In the genomic region with DNA sequence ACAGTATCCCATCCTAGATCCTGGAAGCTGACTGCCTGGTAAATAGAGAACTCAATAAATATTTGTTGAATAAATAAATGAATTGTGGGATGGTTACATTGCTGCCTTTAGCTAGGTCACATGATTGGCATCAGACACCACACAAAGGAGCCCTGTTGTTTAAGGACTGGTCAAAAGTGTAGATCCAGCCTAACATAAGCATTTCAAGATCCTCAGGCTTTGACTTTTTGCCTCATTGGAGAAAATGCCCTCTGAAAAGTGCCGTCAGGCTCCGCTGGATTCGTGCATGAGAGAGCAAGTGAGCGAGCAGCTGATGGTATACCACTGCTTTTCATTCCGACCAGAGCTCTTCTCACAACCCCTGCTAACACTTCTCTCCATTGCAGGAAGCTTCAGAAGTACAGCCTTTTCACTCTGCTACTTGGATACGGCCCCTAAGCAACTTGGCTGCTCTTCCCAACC, we compare ENCODE assay signal across 8 cellular contexts. TPM values are rescaled to one million over a fixed set of nuclear protein-coding genes. Genes with fewer than 3 reads are reported as not detected.
DNase-seq lines count a peak whose midpoint lies in the region; ATAC-seq and TF ChIP-seq lines count a peak whose summit lies in the region.

No MANE protein-coding gene starts in this region.

- WGBS in smooth muscle cell (ENCODE audit: low lambda C conversion rate), result 68% methylated on average over 6 of the region's 6 CpGs

- H2AFZ ChIP-seq in smooth muscle cell (ENCODE audit: low read depth), result peak overlapping the region; percentile 63

- peaks cover 30% of the 10 kb centered on the region for H3K4me1 Mint-ChIP-seq in activated CD8-positive, alpha-beta T cell treated with anti-CD3 and anti-CD28 coated beads for 36 hours (ENCODE audit: low read depth)

- peak overlapping the region; percentile 92 for H3K4me3 Mint-ChIP-seq in activated CD8-positive, alpha-beta T cell treated with anti-CD3 and anti-CD28 coated beads for 36 hours

- H3K27ac ChIP-seq in smooth muscle cell (ENCODE audit: low read depth), result peak overlapping the region; percentile 96

- peak; percentile 19 for ATAC-seq in HG02852 (IDR thresholded peaks at IDR 0.05; ENCODE audit: unreplicated experiment)
- no peak for ATAC-seq in activated CD8-positive, alpha-beta T cell treated with anti-CD3 and anti-CD28 coated beads for 36 hours
- no peak for ATAC-seq in GM21515 (IDR thresholded peaks at IDR 0.05; ENCODE audit: unreplicated experiment)

- peaks cover 37% of the 10 kb centered on the region for H3K79me2 ChIP-seq in smooth muscle cell (ENCODE audit: low read depth)

- H3K9me3 Mint-ChIP-seq in activated CD8-positive, alpha-beta T cell treated with anti-CD3 and anti-CD28 coated beads for 36 hours, result no peaks in the 10 kb centered on the region

- intact Hi-C loops in activated CD8-positive, alpha-beta T cell treated with anti-CD3 and anti-CD28 coated beads for 36 hours (cut with micrococcal nuclease), result loop anchor here (10.0 kb wide), 1 partner anchor 301 kb away; the partner anchor contains the start of gene MAPRE2

- DNase-seq in DMS153 treated with DMSO at 0.1 percent for 48 hours (lab: John Stamatoyannopoulos, UW; ENCODE audit: unreplicated experiment) (peak; percentile 88), smooth muscle cell (lab: John Stamatoyannopoulos, UW; ENCODE audit: unreplicated experiment) (no peak), HuH-7.5 (ENCODE audit: low spot score) (no peak)
- no peak for DNase-seq in activated CD8-positive, alpha-beta T cell treated with anti-CD3 and anti-CD28 coated beads for 36 hours
- no peak for DNase-seq in activated CD8-positive, alpha-beta memory T cell treated with anti-CD3 and anti-CD28 coated beads, Interleukin-2, amount 50 U/mL, for 4 hours

- peaks cover 11% of the 10 kb centered on the region for H3K36me3 Mint-ChIP-seq in activated CD8-positive, alpha-beta T cell treated with anti-CD3 and anti-CD28 coated beads for 36 hours (ENCODE audit: low read depth)

- H3K4me1 ChIP-seq in iPS-15b (ENCODE audit: control insufficient read depth, insufficient read depth, low read length), result peaks cover 3% of the 10 kb centered on the region
- H3K4me1 ChIP-seq in smooth muscle cell (ENCODE audit: low read depth), result peaks cover 9% of the 10 kb centered on the region

- peaks cover 33% of the 10 kb centered on the region for H4K20me1 ChIP-seq in smooth muscle cell (ENCODE audit: low read depth)

- H3K9ac ChIP-seq in iPS-15b (ENCODE audit: low read depth, low read length), result no peak overlapping the region
- no peak overlapping the region for H3K9ac ChIP-seq in smooth muscle cell (ENCODE audit: low read depth)

- peak overlapping the region; percentile 95 for H3K27ac Mint-ChIP-seq in activated CD8-positive, alpha-beta T cell treated with anti-CD3 and anti-CD28 coated beads for 36 hours

- H3K4me2 ChIP-seq in smooth muscle cell, result no peak overlapping the region

- POLR2A ChIA-PET in activated CD8-positive, alpha-beta T cell treated with anti-CD3 and anti-CD28 coated beads for 36 hours (lab: Charles Lee), result interaction anchor here (0.8 to 1.9 kb wide), 2 partner anchors 7 to 56 kb away, joined by 3 to 9 read pairs; partner anchors contain the start of gene ZSCAN30

- H3K36me3 ChIP-seq in iPS-15b (ENCODE audit: control insufficient read depth, insufficient read depth, low read length) (peaks cover under 1% of the 10 kb centered on the region), smooth muscle cell (ENCODE audit: low read depth) (no peaks in the 10 kb centered on the region)

- no peaks in the 10 kb centered on the region for H3K27me3 Mint-ChIP-seq in activated CD8-positive, alpha-beta T cell treated with anti-CD3 and anti-CD28 coated beads for 36 hours

- no peak for TF ChIP-seq CTCF in activated CD8-positive, alpha-beta T cell treated with anti-CD3 and anti-CD28 coated beads for 36 hours (IDR thresholded peaks at IDR 0.05)
- TF ChIP-seq CTCF in smooth muscle cell (IDR thresholded peaks at IDR 0.05; ENCODE audit: borderline replicate concordance, insufficient read depth, poor library complexity, severe bottlenecking), result no peak

- H3K27me3 ChIP-seq in iPS-15b (ENCODE audit: control insufficient read depth, insufficient read depth, low read length) (no peaks in the 10 kb centered on the region), smooth muscle cell (ENCODE audit: low read depth) (no peaks in the 10 kb centered on the region)

- H3F3A ChIP-seq in smooth muscle cell (ENCODE audit: low read depth), result no peaks in the 10 kb centered on the region

- no peaks in the 10 kb centered on the region for H3K9me3 ChIP-seq in iPS-15b (ENCODE audit: control insufficient read depth, insufficient read depth, low read length)
- H3K9me3 ChIP-seq in smooth muscle cell (replicated peaks; ENCODE audit: low read depth), result no peaks in the 10 kb centered on the region

- H3K4me3 ChIP-seq in iPS-15b (ENCODE audit: low read depth, low read length), result peak overlapping the region; percentile 15
- no peak overlapping the region for H3K4me3 ChIP-seq in smooth muscle cell

- CTCF ChIA-PET in activated CD8-positive, alpha-beta T cell treated with anti-CD3 and anti-CD28 coated beads for 36 hours (lab: Charles Lee), result interaction anchor here (1.0 to 3.4 kb wide), 3 partner anchors 10 to 316 kb away, joined by 3 to 21 read pairs (median 6); no protein-coding TSS in a partner anchor

RNA-seq across cellular contexts. Expression of gene ZNF24, which starts 1.3 kb away (rescaled TPM):
- total RNA-seq in activated CD8-positive, alpha-beta T cell treated with anti-CD3 and anti-CD28 coated beads for 36 hours, result 10 to 100 TPM; 42.7 to 45.1 TPM
- total RNA-seq in smooth muscle cell, result 40.8 and 59.6 TPM in 2 replicates
- polyA plus RNA-seq in smooth muscle cell, result 26.2 and 27.3 TPM in 2 replicates

RNA-seq across cellular contexts. Expression of gene ZNF396, which starts 31.6 kb away (rescaled TPM):
- total RNA-seq in activated CD8-positive, alpha-beta T cell treated with anti-CD3 and anti-CD28 coated beads for 36 hours, result under 1 TPM; 0.38 TPM
- total RNA-seq in smooth muscle cell, result 2.0 and 3.1 TPM in 2 replicates
- 1.9 and 2.5 TPM in 2 replicates for polyA plus RNA-seq in smooth muscle cell

RNA-seq across cellular contexts. Expression of gene ZSCAN30, which starts 55.5 kb away (rescaled TPM):
- total RNA-seq in activated CD8-positive, alpha-beta T cell treated with anti-CD3 and anti-CD28 coated beads for 36 hours, result 10 to 100 TPM; 20.7 to 22.5 TPM
- total RNA-seq in smooth muscle cell, result 10.3 and 13.4 TPM in 2 replicates
- 3.7 and 7.2 TPM in 2 replicates for polyA plus RNA-seq in smooth muscle cell
